ENCODE assay signal across 12 cellular contexts in genomic region chr6:1606533-1607235, GRCh38. TPM values are rescaled to one million over a fixed set of nuclear protein-coding genes. Genes with fewer than 3 reads are reported as not detected.
DNase-seq lines count a peak whose midpoint lies in the region; TF ChIP-seq lines count a peak whose summit lies in the region.
"Had no signal": no experiment of that assay in that cellular context is flagged by ENCODE, and none has a peak within 500 bp of the region (broad histone marks: within the 10 kb centered on the region; RNA-seq: fewer than 3 reads in every experiment).

No MANE protein-coding gene starts in this region.

- no peak overlapping the region for H2AFZ ChIP-seq in OCI-LY1 (ENCODE audit: low read length)

- H3K27ac ChIP-seq in OCI-LY1 (ENCODE audit: low read depth, low read length, poor library complexity, severe bottlenecking): peak overlapping the region; percentile 87
- H3K27ac ChIP-seq in adrenal gland: peak overlapping the region in 1 of 5 donors; percentile 36
- H3K27ac ChIP-seq: epithelial cell of prostate, pancreas, upper lobe of left lung had no signal

- no peaks in the 10 kb centered on the region for H3F3A ChIP-seq in OCI-LY1 (ENCODE audit: insufficient read depth, low read length)

- H3K27ac Mint-ChIP-seq in T-helper 1 cell treated with Interleukin-12 subunit alpha and Interleukin-12 subunit beta and Interleukin-4 antibody, amounts not matched to agents 30 μg/mL and 1 μg/mL, for 36 hours: peak overlapping the region; percentile 52
- no peak overlapping the region for H3K27ac Mint-ChIP-seq in glutamatergic neuron (ENCODE audit: unreplicated experiment)

- no peak for TF ChIP-seq CTCF in OCI-LY1 (IDR thresholded peaks at IDR 0.05; ENCODE audit: low read length)
- TF ChIP-seq CTCF in glutamatergic neuron (IDR thresholded peaks at IDR 0.05; ENCODE audit: partially characterized antibody, unreplicated experiment): no peak
- no peak for TF ChIP-seq CTCF in adrenal gland (IDR thresholded peaks at IDR 0.05)

- peaks cover 1% of the 10 kb centered on the region for H3K36me3 Mint-ChIP-seq in T-helper 1 cell treated with Interleukin-12 subunit alpha and Interleukin-12 subunit beta and Interleukin-4 antibody, amounts not matched to agents 30 μg/mL and 1 μg/mL, for 36 hours (ENCODE audit: low read depth)
- no peaks in the 10 kb centered on the region for H3K36me3 Mint-ChIP-seq in glutamatergic neuron (ENCODE audit: unreplicated experiment)

- intact Hi-C loops in adrenal gland (cut with DNase I): loop anchor here in 1 of 2 donors (5.0 to 10.0 kb wide), 4 partner anchors 78 to 746 kb away; no protein-coding TSS in a partner anchor

- H3K9me3 Mint-ChIP-seq in T-helper 1 cell treated with Interleukin-12 subunit alpha and Interleukin-12 subunit beta and Interleukin-4 antibody, amounts not matched to agents 30 μg/mL and 1 μg/mL, for 36 hours: no peaks in the 10 kb centered on the region
- peaks cover 14% of the 10 kb centered on the region for H3K9me3 Mint-ChIP-seq in glutamatergic neuron (ENCODE audit: unreplicated experiment)

- H3K4me3 ChIP-seq in OCI-LY1 (ENCODE audit: low read depth, low read length, poor library complexity, severe bottlenecking) (peak overlapping the region; percentile 70), adrenal gland (no peak overlapping the region)
- H3K4me3 ChIP-seq: pancreas, upper lobe of left lung had no signal

- H3K4me3 Mint-ChIP-seq in T-helper 1 cell treated with Interleukin-12 subunit alpha and Interleukin-12 subunit beta and Interleukin-4 antibody, amounts not matched to agents 30 μg/mL and 1 μg/mL, for 36 hours: no peak overlapping the region
- H3K4me3 Mint-ChIP-seq in glutamatergic neuron (ENCODE audit: unreplicated experiment): peak overlapping the region; percentile 88

- H4K20me1 ChIP-seq in OCI-LY1 (ENCODE audit: insufficient read depth, low read length): no peaks in the 10 kb centered on the region

- no peaks in the 10 kb centered on the region for H3K9me2 ChIP-seq in OCI-LY1 (ENCODE audit: low read depth, low read length)

- H3K4me2 ChIP-seq in OCI-LY1 (ENCODE audit: low read length): peak overlapping the region; percentile 73

- H3K4me1 Mint-ChIP-seq in T-helper 1 cell treated with Interleukin-12 subunit alpha and Interleukin-12 subunit beta and Interleukin-4 antibody, amounts not matched to agents 30 μg/mL and 1 μg/mL, for 36 hours (ENCODE audit: low read depth): peaks cover 17% of the 10 kb centered on the region
- peaks cover 20% of the 10 kb centered on the region for H3K4me1 Mint-ChIP-seq in glutamatergic neuron (ENCODE audit: low read depth, unreplicated experiment)

- peaks cover 57% of the 10 kb centered on the region for H3K4me1 ChIP-seq in OCI-LY1 (ENCODE audit: insufficient read depth, low read length, severe bottlenecking)
- peaks cover 0 to 18% of the 10 kb centered on the region in 2 donors for H3K4me1 ChIP-seq in adrenal gland (replicated peaks in 1 of 2)

- DNase-seq in T-helper 1 cell: no peak
- DNase-seq in glutamatergic neuron: peak; percentile 65
- DNase-seq in retina: peak; percentile 67
- DNase-seq in adrenal gland: no peak
- DNase-seq in activated CD8-positive, alpha-beta memory T cell treated with anti-CD3 and anti-CD28 coated beads for 24 hours: no peak
- no peak for DNase-seq in NCI-H2171 (lab: John Stamatoyannopoulos, UW)
- DNase-seq: amniotic stem cell, pancreas, upper lobe of left lung had no signal

- H3K27me3 Mint-ChIP-seq in T-helper 1 cell treated with Interleukin-12 subunit alpha and Interleukin-12 subunit beta and Interleukin-4 antibody, amounts not matched to agents 30 μg/mL and 1 μg/mL, for 36 hours (ENCODE audit: low read depth): peaks cover 69% of the 10 kb centered on the region
- H3K27me3 Mint-ChIP-seq in glutamatergic neuron (ENCODE audit: unreplicated experiment): peaks cover 15% of the 10 kb centered on the region

- H3K36me3 ChIP-seq in OCI-LY1 (ENCODE audit: insufficient read depth, low read length) (peaks cover under 1% of the 10 kb centered on the region), adrenal gland (replicated peaks in 1 of 2) (no peaks in the 10 kb centered on the region)
- H3K36me3 ChIP-seq: pancreas, upper lobe of left lung had no signal

- no peaks in the 10 kb centered on the region for H3K79me2 ChIP-seq in OCI-LY1 (ENCODE audit: insufficient read depth, low read length)

- peak overlapping the region; percentile 70; the same call in 1 of the 2 replicates for H3K9ac ChIP-seq in OCI-LY1 (ENCODE audit: low read length)

- 67 to 76% (median 72%) methylated on average over 16 to 22 of the region's 22 CpGs for WGBS in adrenal gland, 4 donors

- no peak for TF ChIP-seq POLR2A in adrenal gland (IDR thresholded peaks at IDR 0.05)

- H3K9me3 ChIP-seq in OCI-LY1 (ENCODE audit: low read length) (no peaks in the 10 kb centered on the region), adrenal gland (replicated peaks in 1 of 3) (no peaks in the 10 kb centered on the region)
- H3K9me3 ChIP-seq: pancreas, upper lobe of left lung had no signal

- H3K27me3 ChIP-seq in OCI-LY1 (ENCODE audit: insufficient read depth, low read length) (no peaks in the 10 kb centered on the region), adrenal gland (peaks cover 64% of the 10 kb centered on the region)

RNA-seq across cellular contexts. Expression of gene FOXC1, which starts 3.0 kb away (rescaled TPM):
- total RNA-seq in glutamatergic neuron (ENCODE audit: unreplicated experiment) (3.3 TPM), adrenal gland (10 to 100 TPM in 1 of 8 donors, 1 to 10 TPM in 7; 3.0 to 13.2 (median 5.7) TPM)
- polyA plus RNA-seq in adrenal gland: 1 to 10 TPM; 2.7 to 5.3 (median 4.6) TPM

Comparison
In these comparisons a context has a peak if more than half of its experiments do, and no peak if none do; other contexts are left out.
1. DNase-seq: peak in glutamatergic neuron (single experiment) and retina (single experiment); none in T-helper 1 cell (0 of 5), adrenal gland (0 of 7), activated CD8-positive, alpha-beta memory T cell treated with anti-CD3 and anti-CD28 coated beads for 24 hours (single experiment) and NCI-H2171 (single experiment).